ENCODE assay signal across 9 cellular contexts in genomic region chr2:113503094-113504042, GRCh38. TPM values are rescaled to one million over a fixed set of nuclear protein-coding genes. Genes with fewer than 3 reads are reported as not detected.
DNase-seq lines count a peak whose midpoint lies in the region; ATAC-seq, FAIRE-seq and TF ChIP-seq lines count a peak whose summit lies in the region.
"Not testable (repeated sequence)": the region's sequence is repeated elsewhere in the genome, so short reads cannot be mapped to it uniquely, and the experiment has no call there.
"Had no signal": no experiment of that assay in that cellular context is flagged by ENCODE, and none has a peak within 500 bp of the region (broad histone marks: within the 10 kb centered on the region; RNA-seq: fewer than 3 reads in every experiment).

No MANE protein-coding gene starts in this region.

- FAIRE-seq in A549 (lab: Jason Lieb, UNC), result not testable (repeated sequence)

- TF ChIP-seq RAD21 in A549 (conservative IDR thresholded peaks at IDR 0.05 in 1 of 2, IDR thresholded peaks at IDR 0.05 in 1 of 2), result not testable (repeated sequence)

- not testable (repeated sequence) for H3K9me3 Mint-ChIP-seq in activated naive CD4-positive, alpha-beta T cell treated with anti-CD3 and anti-CD28 coated beads for 36 hours

- peaks cover 35% of the 10 kb centered on the region for H3K27me3 Mint-ChIP-seq in activated naive CD4-positive, alpha-beta T cell treated with anti-CD3 and anti-CD28 coated beads for 36 hours (ENCODE audit: low read depth)

- not testable (repeated sequence) for H3K9me3 ChIP-seq in A549; RWPE2 (ENCODE audit: severe bottlenecking)

- peaks cover 13% of the 10 kb centered on the region; the same call in 1 of the 3 replicates for H3K4me1 ChIP-seq in A549
- not testable (repeated sequence) for H3K4me1 ChIP-seq in RWPE2 (ENCODE audit: insufficient read depth, poor library complexity, severe bottlenecking)

- DNase-seq in A549 (ENCODE audit: low read depth in 1 of 2, low spot score in 1 of 2), result peak in 1 of 2 experiments; percentile 30
- DNase-seq in RWPE2 (ENCODE audit: low spot score); epithelial cell of proximal tubule (ENCODE audit: low read depth); left lobe of liver (ENCODE audit: low spot score); retinal pigment epithelial cell (ENCODE audit: low read depth): not testable (repeated sequence)
- DNase-seq in activated naive CD4-positive, alpha-beta T cell treated with anti-CD3 and anti-CD28 coated beads for 36 hours, result peak; percentile 79

- TF ChIP-seq EP300 in A549 (IDR thresholded peaks at IDR 0.05), result not testable (repeated sequence)

- not testable (repeated sequence) for H3K36me3 ChIP-seq in RWPE2 (ENCODE audit: low read depth)

- H3K4me1 Mint-ChIP-seq in activated naive CD4-positive, alpha-beta T cell treated with anti-CD3 and anti-CD28 coated beads for 36 hours (ENCODE audit: low read depth), result peaks cover 19% of the 10 kb centered on the region

- TF ChIP-seq CTCF in A549 (IDR thresholded peaks at IDR 0.05); RWPE2 (IDR thresholded peaks at IDR 0.05; ENCODE audit: poor library complexity, severe bottlenecking); epithelial cell of proximal tubule (conservative IDR thresholded peaks at IDR 0.05; ENCODE audit: low read depth, low read length); retinal pigment epithelial cell (conservative IDR thresholded peaks at IDR 0.05; ENCODE audit: low read depth, low read length): not testable (repeated sequence)

- WGBS in A549 (ENCODE audit: missing lambda C conversion rate), result 3% methylated on average over 18 of the region's 116 CpGs

- H3K27ac ChIP-seq in A549, result 0 out of 6 replicates have a peak overlapping the region, but pooled peaks of 1 of the 2 experiments have one; percentile 24
- not testable (repeated sequence) for H3K27ac ChIP-seq in RWPE2 (ENCODE audit: poor library complexity, severe bottlenecking)

- H3K4me3 ChIP-seq in A549 (peak overlapping the region; percentile 48), RWPE2 (ENCODE audit: severe bottlenecking) (peak overlapping the region; percentile 8), epithelial cell of proximal tubule (ENCODE audit: low read depth, low read length) (peak overlapping the region; percentile 21), retinal pigment epithelial cell (ENCODE audit: low read length) (peak overlapping the region; percentile 25)

- H3K36me3 Mint-ChIP-seq in activated naive CD4-positive, alpha-beta T cell treated with anti-CD3 and anti-CD28 coated beads for 36 hours (ENCODE audit: low read depth), result not testable (repeated sequence)

- intact Hi-C loops in activated naive CD4-positive, alpha-beta T cell treated with anti-CD3 and anti-CD28 coated beads for 36 hours (cut with micrococcal nuclease), result not testable (repeated sequence)

- peak; percentile 73 to 78 for ATAC-seq in A549
- peak; percentile 83 for ATAC-seq in GM18868 (IDR thresholded peaks at IDR 0.05; ENCODE audit: unreplicated experiment)
- ATAC-seq in HG02852 (IDR thresholded peaks at IDR 0.05; ENCODE audit: unreplicated experiment), result peak; percentile 76
- peak; percentile 49 for ATAC-seq in RWPE2 (ENCODE audit: low read depth)
- ATAC-seq in left lobe of liver, result peak; percentile 79

- peaks cover 46% of the 10 kb centered on the region for H3K27me3 ChIP-seq in RWPE2 (ENCODE audit: insufficient read depth, poor library complexity, severe bottlenecking)

- POLR2A ChIA-PET in A549 (lab: Yijun Ruan, JAX), result not testable (repeated sequence)

- TF ChIP-seq POLR2A in A549 (IDR thresholded peaks at IDR 0.05; ENCODE audit: low read length), result not testable (repeated sequence)

- not testable (repeated sequence) for H3K27ac Mint-ChIP-seq in activated naive CD4-positive, alpha-beta T cell treated with anti-CD3 and anti-CD28 coated beads for 36 hours

- CTCF ChIA-PET in A549 (lab: Yijun Ruan, JAX); activated naive CD4-positive, alpha-beta T cell treated with anti-CD3 and anti-CD28 coated beads for 36 hours (lab: Charles Lee): not testable (repeated sequence)

- peak overlapping the region; percentile 76 for H3K4me3 Mint-ChIP-seq in activated naive CD4-positive, alpha-beta T cell treated with anti-CD3 and anti-CD28 coated beads for 36 hours

- peak overlapping the region; percentile 98 for H3K4me2 ChIP-seq in A549

TF ChIP-seq in A549, 52 proteins besides CTCF, POLR2A, EP300 and RAD21:
- peak; percentile 44; the same call in 1 of the 2 replicates for TF ChIP-seq HDAC2 (IDR thresholded peaks at IDR 0.05)
- TF ChIP-seq RNF2 (IDR thresholded peaks at IDR 0.05; ENCODE audit: borderline replicate concordance, low read depth), result peak; percentile 25; the same call in 1 of the 2 replicates

RNA-seq across cellular contexts. Expression of gene FOXD4L1, which starts 4.9 kb away (rescaled TPM):
- polyA plus RNA-seq in A549 (2011; rRNA removed) (0.28 and 0.30 TPM in 2 replicates), A549 (2017; fragmentation: RNase III; extraction: RNeasy Plus Mini Kit Qiagen cat#74134 plus additional on column Dnase treatment) (0.59 to 0.90 TPM (median 0.67 TPM) in 3 replicates)
- 0.24 and 0.38 TPM in 2 replicates for polyA plus RNA-seq in A549 (2012; cell fraction: cytosol; rRNA removed)
- 3.1 and 3.4 TPM in 2 replicates for polyA plus RNA-seq in A549 (2012; cell fraction: nucleus; rRNA removed)
- polyA minus RNA-seq in A549 (2011; rRNA and poly(A)+ RNA removed), result 0.39 and 0.74 TPM in 2 replicates
- total RNA-seq in activated naive CD4-positive, alpha-beta T cell treated with anti-CD3 and anti-CD28 coated beads for 36 hours, result under 1 TPM in 1 of 2 experiments, not detected in 1; 0.10 TPM
- total RNA-seq in epithelial cell of proximal tubule (not detected in 2 replicates), left lobe of liver (0.10 TPM)
- total RNA-seq: A172 had no signal
